Comparison of ENCODE assay signal across 12 cellular contexts in the genomic region with DNA sequence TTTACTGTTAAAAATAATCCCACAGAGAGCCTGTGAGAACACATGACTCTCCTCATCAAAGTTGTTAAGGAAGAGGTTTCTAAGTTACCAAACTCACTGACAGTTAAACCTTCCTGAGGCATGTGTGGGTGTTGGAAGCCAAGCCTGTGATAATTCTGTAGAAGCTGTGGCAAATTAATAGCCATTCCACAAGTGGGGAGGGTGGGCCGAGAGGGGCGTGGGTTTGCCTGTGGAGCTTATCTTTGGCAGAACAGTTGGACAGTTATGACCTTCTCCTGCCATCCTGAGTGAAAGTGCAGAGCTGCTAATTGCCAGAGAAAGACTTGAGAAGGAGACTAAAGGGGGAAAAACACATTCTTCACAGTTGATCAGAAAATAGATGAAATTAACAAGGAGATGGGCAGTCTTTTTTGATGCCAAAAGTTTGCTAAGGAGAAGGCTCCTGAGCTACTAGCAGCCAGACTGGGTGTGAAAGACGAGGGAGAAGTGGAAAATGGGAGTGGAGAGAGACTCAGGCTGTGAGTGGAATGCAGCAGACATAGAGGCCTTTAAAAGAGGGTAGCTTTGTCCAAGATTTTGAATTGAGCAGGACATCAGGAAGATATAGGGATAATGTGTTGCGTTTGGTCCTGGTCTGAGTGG. TPM values are rescaled to one million over a fixed set of nuclear protein-coding genes. Genes with fewer than 3 reads are reported as not detected.
A peak's percentile ranks its signal among the peaks of the same experiment; 100 is the strongest.
DNase-seq lines count a peak whose midpoint lies in the region; ATAC-seq and TF ChIP-seq lines count a peak whose summit lies in the region.
"Had no signal": no experiment of that assay in that cellular context is flagged by ENCODE, and none has a peak within 500 bp of the region (broad histone marks: within the 10 kb centered on the region; RNA-seq: fewer than 3 reads in every experiment).

No MANE protein-coding gene starts in this region.

- DNase-seq in stimulated activated naive CD8-positive, alpha-beta T cell treated with anti-CD3 and anti-CD28 coated beads, Interleukin-15, amount 100 ng/mL, for 72 hours = no peak
- DNase-seq in activated CD4-positive, alpha-beta memory T cell treated with anti-CD3 and anti-CD28 coated beads, Interleukin-2, amount 10 ng/mL, durations not matched to agents 7 days and 5 days = no peak
- DNase-seq in stimulated activated naive B cell treated with anti-CD40 and anti-IgM and Interleukin-4, amounts not matched to agents 10 μg/mL and 1 μg/mL and 100 μg/mL, for 72 hours = no peak
- no peak for DNase-seq in stomach
- no peak for DNase-seq in activated effector memory CD4-positive, alpha-beta T cell treated with Interleukin-2 at 50 U/mL for 16 hours
- DNase-seq in iPS-NIHi11 (ENCODE audit: low spot score) = no peak
- DNase-seq: NCI-H2107 had no signal

- WGBS in stomach, 5 donors = 63 to 74% (median 67%) methylated on average over 4 of the region's 4 CpGs

- no peak for ATAC-seq in stimulated activated naive CD8-positive, alpha-beta T cell treated with anti-CD3 and anti-CD28 coated beads, Interleukin-15, amount 100 ng/mL, for 72 hours
- ATAC-seq in stimulated activated naive B cell treated with anti-CD40 and anti-IgM and Interleukin-4, amounts not matched to agents 10 μg/mL and 1 μg/mL and 100 μg/mL, for 72 hours (replicated peaks) = no peak

- H3K27ac Mint-ChIP-seq in stimulated activated naive CD8-positive, alpha-beta T cell treated with anti-CD3 and anti-CD28 coated beads, Interleukin-15, Interleukin-2, amounts not matched to agents 100 ng/mL and 50 ng/mL, for 24 hours = peak overlapping the region; percentile 78
- peak overlapping the region in 1 of 2 donors; percentile 29 for H3K27ac Mint-ChIP-seq in stimulated activated naive CD8-positive, alpha-beta T cell treated with anti-CD3 and anti-CD28 coated beads, Interleukin-15, amount 100 ng/mL, for 72 hours
- peak overlapping the region; percentile 70 for H3K27ac Mint-ChIP-seq in activated CD4-positive, alpha-beta memory T cell treated with anti-CD3 and anti-CD28 coated beads, Interleukin-2, amount 10 ng/mL, durations not matched to agents 7 days and 5 days
- no peak overlapping the region for H3K27ac Mint-ChIP-seq in stimulated activated naive B cell treated with anti-CD40 and anti-IgM and Interleukin-4, amounts not matched to agents 10 μg/mL and 1 μg/mL and 100 μg/mL, for 72 hours

- H3K9me3 ChIP-seq in mucosa of rectum (ENCODE audit: control insufficient read depth in 2 of 2, low read length in 2 of 2) (no peaks in the 10 kb centered on the region), stomach (no peaks in the 10 kb centered on the region)
- H3K9me3 ChIP-seq: lower lobe of right lung had no signal

- CTCF ChIA-PET in activated CD4-positive, alpha-beta memory T cell treated with anti-CD3 and anti-CD28 coated beads, Interleukin-2, amount 10 ng/mL, durations not matched to agents 7 days and 5 days (lab: Charles Lee) = interaction anchor here (0.7 to 1.3 kb wide), 4 partner anchors 9 to 446 kb away, joined by 3 to 5 read pairs (median 3); no protein-coding TSS in a partner anchor

- H3K4me3 Mint-ChIP-seq in stimulated activated naive CD8-positive, alpha-beta T cell treated with anti-CD3 and anti-CD28 coated beads, Interleukin-15, Interleukin-2, amounts not matched to agents 100 ng/mL and 50 ng/mL, for 24 hours = peak overlapping the region; percentile 11
- peak overlapping the region in 1 of 2 donors; percentile 68 for H3K4me3 Mint-ChIP-seq in stimulated activated naive CD8-positive, alpha-beta T cell treated with anti-CD3 and anti-CD28 coated beads, Interleukin-15, amount 100 ng/mL, for 72 hours
- no peak overlapping the region for H3K4me3 Mint-ChIP-seq in activated CD4-positive, alpha-beta memory T cell treated with anti-CD3 and anti-CD28 coated beads, Interleukin-2, amount 10 ng/mL, durations not matched to agents 7 days and 5 days
- H3K4me3 Mint-ChIP-seq in stimulated activated naive B cell treated with anti-CD40 and anti-IgM and Interleukin-4, amounts not matched to agents 10 μg/mL and 1 μg/mL and 100 μg/mL, for 72 hours = no peak overlapping the region

- POLR2A ChIA-PET in activated CD4-positive, alpha-beta memory T cell treated with anti-CD3 and anti-CD28 coated beads, Interleukin-2, amount 10 ng/mL, durations not matched to agents 7 days and 5 days (lab: Charles Lee) = interaction anchor here (0.7 to 3.4 kb wide), 2 partner anchors 9 to 16 kb away, joined by 3 to 13 read pairs; no protein-coding TSS in a partner anchor

- intact Hi-C loops in stomach (cut with DNase I; ENCODE audit: low total_unique reads) = no loop called here

- TF ChIP-seq CTCF in stomach (IDR thresholded peaks at IDR 0.05) = no peak

- H3K36me3 Mint-ChIP-seq in stimulated activated naive CD8-positive, alpha-beta T cell treated with anti-CD3 and anti-CD28 coated beads, Interleukin-15, Interleukin-2, amounts not matched to agents 100 ng/mL and 50 ng/mL, for 24 hours (ENCODE audit: low read depth) = peaks cover 3% of the 10 kb centered on the region
- H3K36me3 Mint-ChIP-seq in activated CD4-positive, alpha-beta memory T cell treated with anti-CD3 and anti-CD28 coated beads, Interleukin-2, amount 10 ng/mL, durations not matched to agents 7 days and 5 days (ENCODE audit: low read depth) = peaks cover 4% of the 10 kb centered on the region
- peaks cover 3% of the 10 kb centered on the region in 2 donors for H3K36me3 Mint-ChIP-seq in stimulated activated naive B cell treated with anti-CD40 and anti-IgM and Interleukin-4, amounts not matched to agents 10 μg/mL and 1 μg/mL and 100 μg/mL, for 72 hours

- H3K9me3 Mint-ChIP-seq in stimulated activated naive CD8-positive, alpha-beta T cell treated with anti-CD3 and anti-CD28 coated beads, Interleukin-15, Interleukin-2, amounts not matched to agents 100 ng/mL and 50 ng/mL, for 24 hours = no peaks in the 10 kb centered on the region
- no peaks in the 10 kb centered on the region for H3K9me3 Mint-ChIP-seq in stimulated activated naive CD8-positive, alpha-beta T cell treated with anti-CD3 and anti-CD28 coated beads, Interleukin-15, amount 100 ng/mL, for 72 hours
- H3K9me3 Mint-ChIP-seq in activated CD4-positive, alpha-beta memory T cell treated with anti-CD3 and anti-CD28 coated beads, Interleukin-2, amount 10 ng/mL, durations not matched to agents 7 days and 5 days = no peaks in the 10 kb centered on the region
- peaks cover 0 to 1% of the 10 kb centered on the region in 2 donors for H3K9me3 Mint-ChIP-seq in stimulated activated naive B cell treated with anti-CD40 and anti-IgM and Interleukin-4, amounts not matched to agents 10 μg/mL and 1 μg/mL and 100 μg/mL, for 72 hours

- H3K27me3 ChIP-seq in mucosa of rectum (ENCODE audit: control insufficient read depth in 2 of 2, insufficient read depth in 2 of 2, low read length in 2 of 2) (no peaks in the 10 kb centered on the region), stomach (peaks cover 0 to 58% (median 8%) of the 10 kb centered on the region in 3 donors)

- no peak for TF ChIP-seq POLR2A in stomach (IDR thresholded peaks at IDR 0.05)

- no peak overlapping the region for H3K4me3 ChIP-seq in mucosa of rectum (ENCODE audit: low read length in 2 of 2)
- H3K4me3 ChIP-seq in stomach = no peak overlapping the region
- H3K4me3 ChIP-seq: coronary artery, lower lobe of right lung had no signal

- TF ChIP-seq EP300 in stomach (IDR thresholded peaks at IDR 0.05) = no peak

- H3K36me3 ChIP-seq in mucosa of rectum (ENCODE audit: control insufficient read depth in 2 of 2, insufficient read depth in 2 of 2, low read length in 2 of 2) = peaks cover 0 to 10% of the 10 kb centered on the region in 2 donors
- H3K36me3 ChIP-seq in stomach = peaks cover 0 to 7% (median 0%) of the 10 kb centered on the region in 4 donors
- H3K36me3 ChIP-seq: lower lobe of right lung had no signal

- peaks cover 42% of the 10 kb centered on the region for H3K27me3 Mint-ChIP-seq in stimulated activated naive CD8-positive, alpha-beta T cell treated with anti-CD3 and anti-CD28 coated beads, Interleukin-15, Interleukin-2, amounts not matched to agents 100 ng/mL and 50 ng/mL, for 24 hours
- peaks cover 28% of the 10 kb centered on the region for H3K27me3 Mint-ChIP-seq in stimulated activated naive CD8-positive, alpha-beta T cell treated with anti-CD3 and anti-CD28 coated beads, Interleukin-15, amount 100 ng/mL, for 72 hours
- H3K27me3 Mint-ChIP-seq in activated CD4-positive, alpha-beta memory T cell treated with anti-CD3 and anti-CD28 coated beads, Interleukin-2, amount 10 ng/mL, durations not matched to agents 7 days and 5 days = peaks cover 24% of the 10 kb centered on the region
- H3K27me3 Mint-ChIP-seq in stimulated activated naive B cell treated with anti-CD40 and anti-IgM and Interleukin-4, amounts not matched to agents 10 μg/mL and 1 μg/mL and 100 μg/mL, for 72 hours = peaks cover 56 to 63% of the 10 kb centered on the region in 2 donors

- H3K9ac ChIP-seq in mucosa of rectum (ENCODE audit: low read depth in 1 of 2, low read length in 2 of 2) = peak overlapping the region in 1 of 2 donors; percentile 79

- peaks cover 20 to 47% of the 10 kb centered on the region in 2 donors for H3K4me1 ChIP-seq in mucosa of rectum (ENCODE audit: control insufficient read depth in 2 of 2, insufficient read depth in 2 of 2, low read length in 2 of 2)
- H3K4me1 ChIP-seq in stomach = peaks cover 16 to 45% (median 28%) of the 10 kb centered on the region in 4 donors

- peaks cover 52% of the 10 kb centered on the region for H3K4me1 Mint-ChIP-seq in stimulated activated naive CD8-positive, alpha-beta T cell treated with anti-CD3 and anti-CD28 coated beads, Interleukin-15, Interleukin-2, amounts not matched to agents 100 ng/mL and 50 ng/mL, for 24 hours (ENCODE audit: low read depth)
- peaks cover 58% of the 10 kb centered on the region for H3K4me1 Mint-ChIP-seq in stimulated activated naive CD8-positive, alpha-beta T cell treated with anti-CD3 and anti-CD28 coated beads, Interleukin-15, amount 100 ng/mL, for 72 hours
- peaks cover 52% of the 10 kb centered on the region for H3K4me1 Mint-ChIP-seq in activated CD4-positive, alpha-beta memory T cell treated with anti-CD3 and anti-CD28 coated beads, Interleukin-2, amount 10 ng/mL, durations not matched to agents 7 days and 5 days
- peaks cover 15 to 28% of the 10 kb centered on the region in 2 donors for H3K4me1 Mint-ChIP-seq in stimulated activated naive B cell treated with anti-CD40 and anti-IgM and Interleukin-4, amounts not matched to agents 10 μg/mL and 1 μg/mL and 100 μg/mL, for 72 hours

- H3K27ac ChIP-seq in mucosa of rectum (ENCODE audit: low read depth in 2 of 2, low read length in 2 of 2) (peak overlapping the region; percentile 80 to 93), stomach (peak overlapping the region in 1 of 5 donors; percentile 92)
- H3K27ac ChIP-seq: coronary artery had no signal

RNA-seq across cellular contexts. Expression of a gene that starts 1.6 kb away (rescaled TPM):
- under 1 TPM; 0.18 to 0.40 TPM for total RNA-seq in activated CD4-positive, alpha-beta memory T cell treated with anti-CD3 and anti-CD28 coated beads, Interleukin-2, amount 10 ng/mL, durations not matched to agents 7 days and 5 days
- total RNA-seq in stomach = 1 to 10 TPM in 1 of 5 donors, under 1 TPM in 1, not detected in 3; 0.73 to 1.3 TPM
- under 1 TPM in 1 of 3 donors, not detected in 2; 0.43 TPM for polyA plus RNA-seq in stomach
- total RNA-seq: lower lobe of right lung, Right ventricle myocardium inferior had no signal

RNA-seq across cellular contexts. Expression of a gene that starts 2.0 kb away (rescaled TPM):
- total RNA-seq in activated CD4-positive, alpha-beta memory T cell treated with anti-CD3 and anti-CD28 coated beads, Interleukin-2, amount 10 ng/mL, durations not matched to agents 7 days and 5 days = 1 to 10 TPM; 1.5 to 1.7 TPM
- 1 to 10 TPM; 1.2 to 8.0 (median 3.8) TPM for total RNA-seq in stomach
- polyA plus RNA-seq in stomach = 1 to 10 TPM in 2 of 3 donors, under 1 TPM in 1; 0.31 to 1.8 (median 1.5) TPM

RNA-seq across cellular contexts. Expression of a gene that starts 48.8 kb away (rescaled TPM):
- not detected for total RNA-seq in activated CD4-positive, alpha-beta memory T cell treated with anti-CD3 and anti-CD28 coated beads, Interleukin-2, amount 10 ng/mL, durations not matched to agents 7 days and 5 days
- total RNA-seq in stomach = 1 to 10 TPM in 1 of 5 donors, under 1 TPM in 1, not detected in 3; 0.18 to 6.4 TPM
- not detected for polyA plus RNA-seq in stomach
- total RNA-seq: lower lobe of right lung, Right ventricle myocardium inferior had no signal
